In the genomic region with DNA sequence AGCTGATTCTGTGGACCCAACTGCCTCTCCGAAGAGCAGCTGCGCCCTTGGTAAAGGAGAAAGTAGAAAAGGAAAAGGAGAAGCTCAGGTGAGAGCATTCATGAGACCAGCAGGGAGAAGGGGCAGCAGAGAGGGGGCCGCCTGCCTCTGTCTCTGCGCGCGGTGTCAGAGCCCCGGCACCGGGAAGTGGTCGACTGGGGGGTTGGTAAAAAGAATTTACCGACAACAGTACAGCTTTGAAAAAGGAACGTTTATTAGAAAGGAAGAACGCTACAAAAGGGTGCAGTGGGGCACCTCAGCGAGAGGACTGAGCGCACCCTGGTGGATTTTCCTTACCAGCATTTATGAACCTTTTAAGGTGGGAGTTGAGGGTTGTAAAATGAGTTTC, we compare ENCODE assay signal across 7 cellular contexts.
DNase-seq lines count a peak whose midpoint lies in the region; ATAC-seq and TF ChIP-seq lines count a peak whose summit lies in the region.

No MANE protein-coding gene starts in this region.

- H3K4me1 Mint-ChIP-seq in activated B cell treated with CpG ODN at 0.5 μM for 24 hours: peaks cover 24% of the 10 kb centered on the region

- H3K4me3 Mint-ChIP-seq in activated B cell treated with CpG ODN at 0.5 μM for 24 hours: peak overlapping the region; percentile 89

- ATAC-seq in GM18498 (IDR thresholded peaks at IDR 0.05; ENCODE audit: unreplicated experiment) (peak; percentile 51), HG02798 (IDR thresholded peaks at IDR 0.05; ENCODE audit: poor library complexity, unreplicated experiment) (peak; percentile 42), activated B cell treated with CpG ODN at 0.5 μM for 24 hours (ENCODE audit: low read depth) (peak; percentile 51)

- POLR2A ChIA-PET in activated B cell treated with CpG ODN at 0.5 μM for 24 hours (lab: Charles Lee): interaction anchor here (1.0 to 1.4 kb wide), 3 partner anchors 346 to 369 kb away, joined by 3 to 5 read pairs (median 3); partner anchors contain the start of genes AK9 and FIG4

- H3K36me3 Mint-ChIP-seq in activated B cell treated with CpG ODN at 0.5 μM for 24 hours (ENCODE audit: low read depth): no peaks in the 10 kb centered on the region

- CTCF ChIA-PET in activated B cell treated with CpG ODN at 0.5 μM for 24 hours (lab: Charles Lee): interaction anchor here (0.6 to 5.5 kb wide), 62 partner anchors 8 to 852 kb away, joined by 3 to 196 read pairs (median 4); partner anchors contain the start of genes AK9, CDC40, FIG4 and MICAL1

- no peaks in the 10 kb centered on the region for H3K27me3 Mint-ChIP-seq in activated B cell treated with CpG ODN at 0.5 μM for 24 hours

- H3K4me1 ChIP-seq in mesodermal cell (ENCODE audit: control insufficient read depth, insufficient read depth, low read length, poor library complexity, severe bottlenecking): no peaks in the 10 kb centered on the region

- intact Hi-C loops in activated B cell treated with CpG ODN at 0.5 μM for 24 hours (cut with micrococcal nuclease): loop anchor here (1.0 to 5.0 kb wide), 8 partner anchors 13 to 852 kb away; no protein-coding TSS in a partner anchor

- WGBS in mesodermal cell (ENCODE audit: insufficient coverage in 2 of 2), 2 experiments: 32 to 33% methylated on average over 10 to 12 of the region's 14 CpGs

- peak overlapping the region; percentile 91 for H3K27ac Mint-ChIP-seq in activated B cell treated with CpG ODN at 0.5 μM for 24 hours

- H3K27ac ChIP-seq in coronary artery: no peak overlapping the region
- H3K27ac ChIP-seq in mesodermal cell (ENCODE audit: low read depth, low read length, severe bottlenecking): no peak overlapping the region

- H3K4me3 ChIP-seq in coronary artery (peak overlapping the region; percentile 33), mesodermal cell (ENCODE audit: extremely low read depth, insufficient read depth, low read length, poor library complexity, severe bottlenecking) (peak overlapping the region; percentile 6)

- no peaks in the 10 kb centered on the region for H3K9me3 Mint-ChIP-seq in activated B cell treated with CpG ODN at 0.5 μM for 24 hours

- H3K9me3 ChIP-seq in mesodermal cell (ENCODE audit: control insufficient read depth, low read length): no peaks in the 10 kb centered on the region

- DNase-seq in NCI-H1417 treated with DMSO at 0.1 percent for 48 hours (lab: John Stamatoyannopoulos, UW) (peak; percentile 51), activated B cell treated with CpG ODN at 0.5 μM for 24 hours (peak; percentile 51), coronary artery (ENCODE audit: low spot score) (peak; percentile 62), superior temporal gyrus (ENCODE audit: extremely low spot score) (peak; percentile 32)

- no peak for TF ChIP-seq CTCF in activated B cell treated with CpG ODN at 0.5 μM for 24 hours (IDR thresholded peaks at IDR 0.05)
- no peak for TF ChIP-seq CTCF in coronary artery (IDR thresholded peaks at IDR 0.05)

- no peaks in the 10 kb centered on the region for H3K36me3 ChIP-seq in mesodermal cell (ENCODE audit: control insufficient read depth, insufficient read depth, low read length)
